Comparison of ENCODE assay signal across 1 cellular context in the genomic region with DNA sequence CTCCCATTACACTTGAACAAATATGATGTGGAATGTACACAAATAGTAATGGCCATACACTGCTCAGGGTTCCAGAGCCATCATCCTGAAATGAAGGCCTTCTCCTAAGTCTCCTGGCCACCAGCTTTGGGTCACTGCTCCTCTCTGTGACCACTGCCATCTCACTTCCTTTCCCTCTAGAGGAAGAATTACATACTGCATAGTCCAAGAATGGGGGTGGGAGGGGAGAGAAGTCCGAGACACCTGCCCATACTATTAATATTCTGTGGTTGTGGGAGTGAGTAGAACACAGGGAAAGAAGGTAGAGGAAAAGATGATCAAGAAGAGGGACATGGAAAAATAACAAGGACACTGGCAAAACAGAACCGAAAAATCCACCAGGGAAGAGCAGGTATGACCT.
TF ChIP-seq lines count a peak whose summit lies in the region.

No MANE protein-coding gene starts in this region.

TF ChIP-seq in K562, 482 proteins besides CTCF, POLR2A, EP300 and RAD21 (continued from another document):
- TF ChIP-seq, protein P1, sequence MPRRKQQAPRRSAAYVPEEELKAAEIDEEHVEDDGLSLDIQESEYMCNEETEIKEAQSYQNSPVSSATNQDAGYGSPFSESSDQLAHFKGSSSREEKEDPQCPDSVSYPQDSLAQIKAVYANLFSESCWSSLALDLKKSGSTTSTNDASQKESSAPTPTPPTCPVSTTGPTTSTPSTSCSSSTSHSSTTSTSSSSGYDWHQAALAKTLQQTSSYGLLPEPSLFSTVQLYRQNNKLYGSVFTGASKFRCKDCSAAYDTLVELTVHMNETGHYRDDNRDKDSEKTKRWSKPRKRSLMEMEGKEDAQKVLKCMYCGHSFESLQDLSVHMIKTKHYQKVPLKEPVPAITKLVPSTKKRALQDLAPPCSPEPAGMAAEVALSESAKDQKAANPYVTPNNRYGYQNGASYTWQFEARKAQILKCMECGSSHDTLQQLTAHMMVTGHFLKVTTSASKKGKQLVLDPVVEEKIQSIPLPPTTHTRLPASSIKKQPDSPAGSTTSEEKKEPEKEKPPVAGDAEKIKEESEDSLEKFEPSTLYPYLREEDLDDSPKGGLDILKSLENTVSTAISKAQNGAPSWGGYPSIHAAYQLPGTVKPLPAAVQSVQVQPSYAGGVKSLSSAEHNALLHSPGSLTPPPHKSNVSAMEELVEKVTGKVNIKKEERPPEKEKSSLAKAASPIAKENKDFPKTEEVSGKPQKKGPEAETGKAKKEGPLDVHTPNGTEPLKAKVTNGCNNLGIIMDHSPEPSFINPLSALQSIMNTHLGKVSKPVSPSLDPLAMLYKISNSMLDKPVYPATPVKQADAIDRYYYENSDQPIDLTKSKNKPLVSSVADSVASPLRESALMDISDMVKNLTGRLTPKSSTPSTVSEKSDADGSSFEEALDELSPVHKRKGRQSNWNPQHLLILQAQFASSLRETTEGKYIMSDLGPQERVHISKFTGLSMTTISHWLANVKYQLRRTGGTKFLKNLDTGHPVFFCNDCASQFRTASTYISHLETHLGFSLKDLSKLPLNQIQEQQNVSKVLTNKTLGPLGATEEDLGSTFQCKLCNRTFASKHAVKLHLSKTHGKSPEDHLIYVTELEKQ (CRISPR knock-in tag; IDR thresholded peaks at IDR 0.05): no peak
- no peak for TF ChIP-seq ZNF274 (IDR thresholded peaks at IDR 0.05; ENCODE audit: borderline replicate concordance, low read depth, low read length)
- TF ChIP-seq KDM4B (IDR thresholded peaks at IDR 0.05; ENCODE audit: borderline replicate concordance in 2 of 2, low read depth in 1 of 2): no peak
- TF ChIP-seq HDGF (IDR thresholded peaks at IDR 0.05): no peak
- TF ChIP-seq ZNF146 (CRISPR knock-in tag; IDR thresholded peaks at IDR 0.05; ENCODE audit: unreplicated experiment): no peak
